In the genomic region with DNA sequence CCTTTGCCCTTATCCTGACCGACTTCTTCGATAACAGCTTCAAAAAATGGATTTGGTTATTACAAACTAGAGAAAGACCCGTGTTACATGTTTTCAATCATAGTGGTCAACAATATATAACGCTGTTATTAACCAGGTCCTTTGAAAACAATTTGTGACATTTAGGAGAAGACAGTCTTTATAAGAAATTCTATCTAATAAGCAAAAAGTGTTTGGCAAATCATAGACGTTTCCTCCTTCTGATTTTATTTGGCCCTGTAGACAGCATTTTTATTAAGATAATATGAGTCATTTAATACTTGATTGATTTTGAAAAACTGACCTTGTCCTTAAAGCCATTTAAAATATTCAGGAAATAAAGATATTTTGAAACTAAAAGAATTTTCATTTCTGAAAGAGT, we compare ENCODE assay signal across 7 cellular contexts.
"Had no signal": no experiment of that assay in that cellular context is flagged by ENCODE, and none has a peak within 500 bp of the region (broad histone marks: within the 10 kb centered on the region; RNA-seq: fewer than 3 reads in every experiment).

No MANE protein-coding gene starts in this region.

- H3K4me2 ChIP-seq: KMS-11 had no signal

- H3K27ac ChIP-seq: HL-60, KMS-11 had no signal

- H3K9ac ChIP-seq: KMS-11 had no signal

- ATAC-seq: HepG2 had no signal

- FAIRE-seq: HepG2, HTR-8/SVneo had no signal

- DNase-seq: IMR-90, KBM-7, KG1 had no signal
